15 cellular contexts compared by ENCODE assay signal in genomic region chr12:107349839-107350238, GRCh38.
DNase-seq lines count a peak whose midpoint lies in the region; ATAC-seq, FAIRE-seq and TF ChIP-seq lines count a peak whose summit lies in the region.
"Had no signal": no experiment of that assay in that cellular context is flagged by ENCODE, and none has a peak within 500 bp of the region (broad histone marks: within the 10 kb centered on the region; RNA-seq: fewer than 3 reads in every experiment).

No MANE protein-coding gene starts in this region.

- H2BK120ac ChIP-seq in mesenchymal stem cell (ENCODE audit: low read depth, low read length), result no peak overlapping the region

- H3K4me2 ChIP-seq in A549 (peak overlapping the region; percentile 78), HCT116 (ENCODE audit: low read length) (peak overlapping the region; percentile 74), mesenchymal stem cell (ENCODE audit: low read length, poor library complexity, severe bottlenecking) (no peak overlapping the region)

- TF ChIP-seq POLR2A in A549 (IDR thresholded peaks at IDR 0.05; ENCODE audit: low read length) (no peak), HCT116 (IDR thresholded peaks at IDR 0.05; ENCODE audit: borderline replicate concordance, extremely low read depth, insufficient read depth, insufficient read length) (no peak)

- H3K9me3 ChIP-seq in A549 (peaks cover 20% of the 10 kb centered on the region), HCT116 (ENCODE audit: control insufficient read depth in 1 of 2, insufficient read depth in 1 of 2, low read depth in 1 of 2, low read length in 2 of 2) (no peaks in the 10 kb centered on the region), RWPE2 (ENCODE audit: severe bottlenecking) (no peaks in the 10 kb centered on the region), mesenchymal stem cell (ENCODE audit: control insufficient read depth, low read length) (no peaks in the 10 kb centered on the region)
- H3K9me3 ChIP-seq: Caco-2 had no signal

- no peaks in the 10 kb centered on the region for H3K27me3 ChIP-seq in HCT116 (ENCODE audit: insufficient read depth, low read length)
- no peaks in the 10 kb centered on the region for H3K27me3 ChIP-seq in RWPE2 (ENCODE audit: insufficient read depth, poor library complexity, severe bottlenecking)
- peaks cover 0 to 25% of the 10 kb centered on the region in 2 experiments for H3K27me3 ChIP-seq in mesenchymal stem cell (ENCODE audit: control insufficient read depth in 1 of 2, insufficient read depth in 1 of 2, low read length in 2 of 2)

- H4K20me1 ChIP-seq in HCT116 (ENCODE audit: insufficient read depth), result no peaks in the 10 kb centered on the region

- ATAC-seq in A549 (peak in 1 of 2 experiments; percentile 11; a peak in 3 of 6 replicates), HCT116 (no peak), RWPE2 (ENCODE audit: low read depth) (no peak)

- no peak for FAIRE-seq in A549 (lab: Jason Lieb, UNC)
- FAIRE-seq: D721Med had no signal

- H3K27me3 Mint-ChIP-seq in activated naive CD8-positive, alpha-beta T cell treated with anti-CD3 and anti-CD28 coated beads for 36 hours, result no peaks in the 10 kb centered on the region
- H3K27me3 Mint-ChIP-seq: CD4-positive, alpha-beta T cell had no signal

- CTCF ChIA-PET in A549 (lab: Yijun Ruan, JAX), result interaction anchor here (0.6 to 3.1 kb wide), 6 partner anchors 10 to 274 kb away, joined by 3 to 18 read pairs (median 5); no protein-coding TSS in a partner anchor
- CTCF ChIA-PET in HCT116 (lab: Charles Lee), result no interaction called here

- H3K9ac ChIP-seq in HCT116 (ENCODE audit: low read length) (peak overlapping the region; percentile 50), mesenchymal stem cell (ENCODE audit: low read length) (no peak overlapping the region)

- H3K9me2 ChIP-seq in HCT116 (ENCODE audit: insufficient read depth), result no peaks in the 10 kb centered on the region

- no peak overlapping the region for H2BK5ac ChIP-seq in mesenchymal stem cell (ENCODE audit: low read depth, low read length, poor library complexity, severe bottlenecking)

- no peak overlapping the region for H3K14ac ChIP-seq in mesenchymal stem cell (ENCODE audit: low read length in 2 of 2)

- H3K36me3 ChIP-seq in HCT116 (ENCODE audit: control insufficient read depth in 1 of 2, insufficient read depth in 2 of 2, low read length in 2 of 2) (no peaks in the 10 kb centered on the region), RWPE2 (ENCODE audit: low read depth) (no peaks in the 10 kb centered on the region), mesenchymal stem cell (ENCODE audit: control insufficient read depth in 1 of 2, insufficient read depth in 2 of 2, low read depth in 1 of 2, low read length in 2 of 2) (no peaks in the 10 kb centered on the region)

- POLR2A ChIA-PET in A549 (lab: Yijun Ruan, JAX) (interaction anchor here (0.7 to 1.7 kb wide), 3 partner anchors 30 to 53 kb away, joined by 5 to 6 read pairs (median 5); a partner anchor contains a TSS), HCT116 (lab: Charles Lee) (no interaction called here)

- no peak overlapping the region for H4K8ac ChIP-seq in mesenchymal stem cell (ENCODE audit: low read length)

- peaks cover 83% of the 10 kb centered on the region for H3K4me1 ChIP-seq in A549
- H3K4me1 ChIP-seq in HCT116 (ENCODE audit: control insufficient read depth in 1 of 2, insufficient read depth in 2 of 2, low read length in 2 of 2), result peaks cover 54 to 80% of the 10 kb centered on the region in 2 experiments
- H3K4me1 ChIP-seq in RWPE2 (ENCODE audit: insufficient read depth, poor library complexity, severe bottlenecking), result peaks cover 39% of the 10 kb centered on the region
- H3K4me1 ChIP-seq in mesenchymal stem cell (ENCODE audit: control insufficient read depth, insufficient read depth, low read depth, low read length), result peaks cover 6% of the 10 kb centered on the region
- H3K4me1 ChIP-seq: Caco-2 had no signal

- H3K4me3 ChIP-seq in A549 (peak overlapping the region; percentile 1; the same call in 1 of the 3 replicates), HCT116 (replicated peaks in 1 of 2; ENCODE audit: low read depth in 1 of 2, low read length in 2 of 2) (no peak overlapping the region), RWPE2 (ENCODE audit: severe bottlenecking) (no peak overlapping the region), mesenchymal stem cell (ENCODE audit: insufficient read depth in 1 of 2, low read depth in 1 of 2, low read length in 2 of 2) (no peak overlapping the region)

- H3K27ac ChIP-seq in A549 (peak overlapping the region; percentile 94 to 96), HCT116 (ENCODE audit: low read depth, low read length) (no peak overlapping the region), RWPE2 (ENCODE audit: poor library complexity, severe bottlenecking) (peak overlapping the region; percentile 84), mesenchymal stem cell (ENCODE audit: low read length, poor library complexity, severe bottlenecking) (no peak overlapping the region)

- BruUV-seq in HCT116 (replicated peaks; lab: Mats Ljungman, UMichigan), result no TSS peak

- TF ChIP-seq EP300 in A549 (IDR thresholded peaks at IDR 0.05), result no peak

- no peak overlapping the region for H3K23ac ChIP-seq in mesenchymal stem cell (ENCODE audit: low read length in 2 of 2)

- TF ChIP-seq CTCF in A549 (IDR thresholded peaks at IDR 0.05) (no peak), HCT116 (IDR thresholded peaks at IDR 0.05 in 2 of 3, conservative IDR thresholded peaks at IDR 0.05 in 1 of 3; ENCODE audit: borderline replicate concordance in 1 of 3, insufficient read depth in 1 of 3, low read depth in 2 of 3, low read length in 2 of 3) (no peak), RWPE2 (IDR thresholded peaks at IDR 0.05; ENCODE audit: poor library complexity, severe bottlenecking) (no peak)

- intact Hi-C loops in HCT116 (cut with micrococcal nuclease), result no loop called here

- H3K79me2 ChIP-seq in HCT116 (ENCODE audit: insufficient read depth, low read length), result no peaks in the 10 kb centered on the region

- H2AFZ ChIP-seq in HCT116 (ENCODE audit: low read depth, low read length, poor library complexity, severe bottlenecking), result no peak overlapping the region
- H2AFZ ChIP-seq in mesenchymal stem cell (ENCODE audit: low read depth, low read length), result no peak overlapping the region

- H2AK5ac ChIP-seq in mesenchymal stem cell (ENCODE audit: low read length, severe bottlenecking), result peak overlapping the region; percentile 2

- no peak overlapping the region for H3K4me3 Mint-ChIP-seq in activated naive CD8-positive, alpha-beta T cell treated with anti-CD3 and anti-CD28 coated beads for 36 hours
- H3K4me3 Mint-ChIP-seq: B cell; CD4-positive, alpha-beta T cell had no signal

- TF ChIP-seq RAD21 in A549 (conservative IDR thresholded peaks at IDR 0.05 in 1 of 2, IDR thresholded peaks at IDR 0.05 in 1 of 2), result no peak
- TF ChIP-seq RAD21 in HCT116 (IDR thresholded peaks at IDR 0.05; ENCODE audit: low read depth), result no peak

- no peak overlapping the region for H2BK15ac ChIP-seq in mesenchymal stem cell (ENCODE audit: low read depth, poor library complexity, severe bottlenecking)

- H3K4ac ChIP-seq in mesenchymal stem cell (ENCODE audit: low read depth in 1 of 2, low read length in 2 of 2), result no peak overlapping the region

- no peak overlapping the region for H2BK12ac ChIP-seq in mesenchymal stem cell (ENCODE audit: low read length in 2 of 2)

- H3K36me3 Mint-ChIP-seq in activated naive CD8-positive, alpha-beta T cell treated with anti-CD3 and anti-CD28 coated beads for 36 hours, result peaks cover 50% of the 10 kb centered on the region

- DNase-seq in A549 (ENCODE audit: low read depth in 1 of 2, low spot score in 1 of 2), result peak in 1 of 2 experiments; percentile 51
- DNase-seq in HCT116 (ENCODE audit: low read depth, low spot score), result no peak
- DNase-seq in RWPE2 (ENCODE audit: low spot score), result no peak
- DNase-seq in mesenchymal stem cell, result no peak
- no peak for DNase-seq in OCI-M1 (lab: John Stamatoyannopoulos, UW)
- DNase-seq in activated T-cell treated with anti-CD3 and anti-CD28 coated beads, Interleukin-2, amount 50 U/mL, for 48 hours, result no peak
- DNase-seq in activated naive CD8-positive, alpha-beta T cell treated with anti-CD3 and anti-CD28 coated beads for 36 hours, result no peak
- DNase-seq: 8988T; CD4-positive, alpha-beta T cell; GF-D8; GOT3; H7 had no signal

- no peak overlapping the region for H4K91ac ChIP-seq in mesenchymal stem cell (ENCODE audit: low read length)

- peaks cover 5% of the 10 kb centered on the region for H3K79me1 ChIP-seq in mesenchymal stem cell (replicated peaks; ENCODE audit: low read length, poor library complexity, severe bottlenecking)

- RAD21 ChIA-PET in HCT116 (lab: Charles Lee; ENCODE audit: low non-redundant PET in 1 of 2, low total read pairs in 2 of 2, uncharacterized antibody in 2 of 2, unreplicated experiment in 2 of 2), result no interaction called here

- whole genome bisulfite sequencing in A549 (ENCODE audit: missing lambda C conversion rate), result 0% methylated on average over 2 of the region's 2 CpGs
- WGBS in mesenchymal stem cell, result 67% methylated on average over 2 of the region's 2 CpGs

- H3K4me1 Mint-ChIP-seq in activated naive CD8-positive, alpha-beta T cell treated with anti-CD3 and anti-CD28 coated beads for 36 hours, result peaks cover 64% of the 10 kb centered on the region
- H3K4me1 Mint-ChIP-seq: B cell had no signal

- H3K18ac ChIP-seq in mesenchymal stem cell (ENCODE audit: low read depth in 1 of 2, low read length in 2 of 2), result no peak overlapping the region

- H3K9me3 Mint-ChIP-seq in activated naive CD8-positive, alpha-beta T cell treated with anti-CD3 and anti-CD28 coated beads for 36 hours, result peaks cover 17% of the 10 kb centered on the region
- H3K9me3 Mint-ChIP-seq: CD4-positive, alpha-beta T cell had no signal

- no peak overlapping the region for H3K27ac Mint-ChIP-seq in activated naive CD8-positive, alpha-beta T cell treated with anti-CD3 and anti-CD28 coated beads for 36 hours
- H3K27ac Mint-ChIP-seq: B cell; CD4-positive, alpha-beta T cell had no signal

TF ChIP-seq in A549, 52 proteins besides CTCF, POLR2A, EP300 and RAD21 (continues in another document):
- TF ChIP-seq CEBPB (IDR thresholded peaks at IDR 0.05), result 0 out of 4 replicates have a peak, but pooled peaks of 1 of the 2 experiments have one; percentile 19

TF ChIP-seq in HCT116, 20 proteins besides CTCF, POLR2A, EP300 and RAD21 (continues in another document):
- TF ChIP-seq SRF (IDR thresholded peaks at IDR 0.05; ENCODE audit: low read depth), result no peak
- TF ChIP-seq ELF1 (IDR thresholded peaks at IDR 0.05; ENCODE audit: borderline replicate concordance, low read depth), result no peak

Comparison
In these comparisons a context has a peak if more than half of its experiments do, and no peak if none do; other contexts are left out.
1. H3K27ac ChIP-seq: peak in A549 (2 of 2) and RWPE2 (single experiment); none in HCT116 (single experiment) and mesenchymal stem cell (single experiment).